In genomic region chr11:61104963-61105362, GRCh38 we compare ENCODE assay signal across 30 cellular contexts. TPM values are rescaled to one million over a fixed set of nuclear protein-coding genes. Genes with fewer than 3 reads are reported as not detected.
DNase-seq lines count a peak whose midpoint lies in the region; ATAC-seq and TF ChIP-seq lines count a peak whose summit lies in the region.
"Had no signal": no experiment of that assay in that cellular context is flagged by ENCODE, and none has a peak within 500 bp of the region (broad histone marks: within the 10 kb centered on the region; RNA-seq: fewer than 3 reads in every experiment).

No MANE protein-coding gene starts in this region.

- no peak for ATAC-seq in CD4-positive, alpha-beta T cell (ENCODE audit: poor library complexity)
- ATAC-seq: lower lobe of right lung; right cardiac atrium; stimulated activated naive B cell treated with anti-CD40 and anti-IgM and Interleukin-4, amounts not matched to agents 10 μg/mL and 1 μg/mL and 100 μg/mL, for 72 hours; T-helper 17 cell had no signal

- H2AFZ ChIP-seq in osteoblast (ENCODE audit: low read length) = no peak overlapping the region

- H3K27me3 ChIP-seq in CD4-positive, alpha-beta T cell (ENCODE audit: control insufficient read depth, insufficient read depth, low read length) = no peaks in the 10 kb centered on the region
- H3K27me3 ChIP-seq in osteoblast (ENCODE audit: insufficient read depth, low read length) = no peaks in the 10 kb centered on the region
- H3K27me3 ChIP-seq: colonic mucosa, uterus had no signal

- H3K4me1 Mint-ChIP-seq in activated CD4-positive, alpha-beta T cell treated with anti-CD3 and anti-CD28 coated beads, Interleukin-2, amount 10 ng/mL, durations not matched to agents 24 days and 14 days = peaks cover 54% of the 10 kb centered on the region
- H3K4me1 Mint-ChIP-seq in CD4-positive, alpha-beta T cell (ENCODE audit: low read depth) = peaks cover 65% of the 10 kb centered on the region
- peaks cover 61% of the 10 kb centered on the region for H3K4me1 Mint-ChIP-seq in activated naive CD8-positive, alpha-beta T cell (ENCODE audit: low read depth)
- H3K4me1 Mint-ChIP-seq: neural crest cell had no signal

- no peak overlapping the region for H3K4me3 Mint-ChIP-seq in activated CD4-positive, alpha-beta T cell treated with anti-CD3 and anti-CD28 coated beads, Interleukin-2, amount 10 ng/mL, durations not matched to agents 24 days and 14 days
- no peak overlapping the region for H3K4me3 Mint-ChIP-seq in CD4-positive, alpha-beta T cell
- H3K4me3 Mint-ChIP-seq in activated naive CD8-positive, alpha-beta T cell = peak overlapping the region; percentile 64
- H3K4me3 Mint-ChIP-seq: neural crest cell, T-helper 17 cell had no signal

- no peak for DNase-seq in activated CD4-positive, alpha-beta T cell treated with anti-CD3 and anti-CD28 coated beads, Interleukin-2, amount 10 ng/mL, durations not matched to agents 24 days and 14 days
- DNase-seq in activated CD4-positive, alpha-beta T cell treated with anti-CD3 and anti-CD28 coated beads, Interleukin-2, amount 50 U/mL, for 4 hours = no peak
- DNase-seq in CD4-positive, alpha-beta T cell = no peak
- peak; percentile 32 for DNase-seq in osteoblast (ENCODE audit: insufficient read length, low spot score, missing footprints)
- DNase-seq in COLO668 (lab: John Stamatoyannopoulos, UW; ENCODE audit: unreplicated experiment) = no peak
- no peak for DNase-seq in NCI-H1417 treated with DMSO at 0.1 percent for 48 hours (lab: John Stamatoyannopoulos, UW)
- no peak for DNase-seq in EL
- DNase-seq: activated CD4-positive, alpha-beta T cell treated with anti-CD3 and anti-CD28 coated beads for 4 hours; activated naive CD4-positive, alpha-beta T cell; anterior cingulate cortex; colonic mucosa; GDM1; head of caudate nucleus; IMR-90; lower lobe of right lung; NCI-H1694; NCI-H446 treated with DMSO at 0.1 percent for 48 hours; OCI-M1; right cardiac atrium; stimulated activated CD4-positive, alpha-beta T cell treated with anti-CD3 and anti-CD28 coated beads, Interleukin-12 subunit alpha, Interleukin-12 subunit beta, amount 100 ng/mL, for 4 hours; stimulated activated CD4-positive, alpha-beta T cell treated with anti-CD3 and anti-CD28 coated beads, Interleukin-4, amount 100 ng/mL, for 4 hours; stimulated activated naive B cell treated with anti-CD40 and anti-IgM and Interleukin-4, amounts not matched to agents 10 μg/mL and 1 μg/mL and 100 μg/mL, for 72 hours; T-helper 17 cell; uterus had no signal

- H4K20me1 ChIP-seq in osteoblast (ENCODE audit: insufficient read depth, low read length) = no peaks in the 10 kb centered on the region

- no peaks in the 10 kb centered on the region for H3K9me3 ChIP-seq in CD4-positive, alpha-beta T cell (ENCODE audit: control insufficient read depth, low read length)
- no peaks in the 10 kb centered on the region for H3K9me3 ChIP-seq in osteoblast (ENCODE audit: low read depth, low read length)
- H3K9me3 ChIP-seq: colonic mucosa, lower lobe of right lung, uterus had no signal

- H3K79me2 ChIP-seq in osteoblast (ENCODE audit: insufficient read depth, low read length) = no peaks in the 10 kb centered on the region

- POLR2A ChIA-PET in CD4-positive, alpha-beta T cell (lab: Charles Lee) = interaction anchor here (0.8 to 2.9 kb wide), 17 partner anchors 8 to 128 kb away, joined by 3 to 16 read pairs (median 4); no protein-coding TSS in a partner anchor

- no peak overlapping the region for H3K4me3 ChIP-seq in osteoblast (ENCODE audit: insufficient read depth, low read length)
- H3K4me3 ChIP-seq: colonic mucosa, lower lobe of right lung, SK-N-MC, uterus had no signal

- no peak overlapping the region for H3K4me2 ChIP-seq in osteoblast (ENCODE audit: insufficient read depth, low read length)

- CTCF ChIA-PET in CD4-positive, alpha-beta T cell (lab: Charles Lee) = interaction anchor here (1.1 to 1.8 kb wide), 2 partner anchors 9 to 24 kb away, joined by 3 to 4 read pairs; no protein-coding TSS in a partner anchor

- H3K4me1 ChIP-seq in osteoblast (ENCODE audit: insufficient read depth, low read length) = no peaks in the 10 kb centered on the region
- H3K4me1 ChIP-seq: colonic mucosa, lower lobe of right lung, uterus had no signal

- peaks cover 4% of the 10 kb centered on the region for H3K9me3 Mint-ChIP-seq in activated CD4-positive, alpha-beta T cell treated with anti-CD3 and anti-CD28 coated beads, Interleukin-2, amount 10 ng/mL, durations not matched to agents 24 days and 14 days
- H3K9me3 Mint-ChIP-seq in CD4-positive, alpha-beta T cell = no peaks in the 10 kb centered on the region
- no peaks in the 10 kb centered on the region for H3K9me3 Mint-ChIP-seq in activated naive CD8-positive, alpha-beta T cell (ENCODE audit: low read depth)
- H3K9me3 Mint-ChIP-seq: neural crest cell; stimulated activated naive B cell treated with anti-CD40 and anti-IgM and Interleukin-4, amounts not matched to agents 10 μg/mL and 1 μg/mL and 100 μg/mL, for 72 hours had no signal

- H3K36me3 Mint-ChIP-seq in activated CD4-positive, alpha-beta T cell treated with anti-CD3 and anti-CD28 coated beads, Interleukin-2, amount 10 ng/mL, durations not matched to agents 24 days and 14 days (ENCODE audit: low read depth) = peaks cover 64% of the 10 kb centered on the region
- peaks cover 64% of the 10 kb centered on the region for H3K36me3 Mint-ChIP-seq in CD4-positive, alpha-beta T cell (ENCODE audit: low read depth)
- peaks cover 17% of the 10 kb centered on the region for H3K36me3 Mint-ChIP-seq in activated naive CD8-positive, alpha-beta T cell
- H3K36me3 Mint-ChIP-seq: stimulated activated naive B cell treated with anti-CD40 and anti-IgM and Interleukin-4, amounts not matched to agents 10 μg/mL and 1 μg/mL and 100 μg/mL, for 72 hours had no signal

- intact Hi-C loops in activated CD4-positive, alpha-beta T cell treated with anti-CD3 and anti-CD28 coated beads, Interleukin-2, amount 10 ng/mL, durations not matched to agents 24 days and 14 days (cut with micrococcal nuclease) = loop anchor here (1.0 kb wide), 1 partner anchor 44 kb away; no protein-coding TSS in a partner anchor
- intact Hi-C loops in CD4-positive, alpha-beta T cell (cut with DNase I, micrococcal nuclease) = loop anchor here in 1 of 2 experiments (2.0 kb wide), 1 partner anchor 14 kb away; no protein-coding TSS in a partner anchor

- H3K27me3 Mint-ChIP-seq in activated CD4-positive, alpha-beta T cell treated with anti-CD3 and anti-CD28 coated beads, Interleukin-2, amount 10 ng/mL, durations not matched to agents 24 days and 14 days = no peaks in the 10 kb centered on the region
- H3K27me3 Mint-ChIP-seq in CD4-positive, alpha-beta T cell = no peaks in the 10 kb centered on the region
- H3K27me3 Mint-ChIP-seq in activated naive CD8-positive, alpha-beta T cell = no peaks in the 10 kb centered on the region
- H3K27me3 Mint-ChIP-seq: stimulated activated naive B cell treated with anti-CD40 and anti-IgM and Interleukin-4, amounts not matched to agents 10 μg/mL and 1 μg/mL and 100 μg/mL, for 72 hours; T-helper 17 cell had no signal

- no peak for TF ChIP-seq CTCF in CD4-positive, alpha-beta T cell (IDR thresholded peaks at IDR 0.05)
- no peak for TF ChIP-seq CTCF in osteoblast (IDR thresholded peaks at IDR 0.05; ENCODE audit: extremely low read depth, low read depth, low read length)

- no peaks in the 10 kb centered on the region for H3K36me3 ChIP-seq in osteoblast (ENCODE audit: insufficient read depth, low read length)
- H3K36me3 ChIP-seq: colonic mucosa, lower lobe of right lung, uterus had no signal

- peak overlapping the region; percentile 96 for H3K27ac ChIP-seq in CD4-positive, alpha-beta T cell (ENCODE audit: low read depth, low read length)
- no peak overlapping the region for H3K27ac ChIP-seq in osteoblast (ENCODE audit: low read depth, low read length)
- H3K27ac ChIP-seq: colonic mucosa, lower lobe of right lung, SK-N-MC, uterus had no signal

- peak overlapping the region; percentile 73 for H3K27ac Mint-ChIP-seq in activated CD4-positive, alpha-beta T cell treated with anti-CD3 and anti-CD28 coated beads, Interleukin-2, amount 10 ng/mL, durations not matched to agents 24 days and 14 days
- no peak overlapping the region for H3K27ac Mint-ChIP-seq in CD4-positive, alpha-beta T cell
- H3K27ac Mint-ChIP-seq in activated naive CD8-positive, alpha-beta T cell = peak overlapping the region; percentile 98
- H3K27ac Mint-ChIP-seq: T-helper 17 cell had no signal

RNA-seq across cellular contexts. Expression of gene CD5, which starts 2.7 kb away (rescaled TPM):
- 368 and 385 TPM in 2 replicates for total RNA-seq in activated CD4-positive, alpha-beta T cell treated with anti-CD3 and anti-CD28 coated beads, Interleukin-2, amount 10 ng/mL, durations not matched to agents 24 days and 14 days
- total RNA-seq in CD4-positive, alpha-beta T cell = 100 to 1,000 TPM; 421 to 423 TPM
- not detected in 2 replicates for total RNA-seq in osteoblast
- total RNA-seq: fibroblast of villous mesenchyme, H1, IMR-90, neural crest cell, temporal lobe had no signal

RNA-seq across cellular contexts. Expression of gene VPS37C, which starts 56.3 kb away (rescaled TPM):
- total RNA-seq in activated CD4-positive, alpha-beta T cell treated with anti-CD3 and anti-CD28 coated beads, Interleukin-2, amount 10 ng/mL, durations not matched to agents 24 days and 14 days = 13.3 and 13.7 TPM in 2 replicates
- total RNA-seq in CD4-positive, alpha-beta T cell = 1 to 10 TPM; 1.8 to 2.0 TPM
- 16.8 and 19.2 TPM in 2 replicates for total RNA-seq in osteoblast

Comparison
In these comparisons a context has a peak if more than half of its experiments do, and no peak if none do; other contexts are left out.
1. RNA of gene CD5, which starts 2.7 kb away (total RNA-seq): 421 to 423 TPM in CD4-positive, alpha-beta T cell and 368 to 385 TPM in activated CD4-positive, alpha-beta T cell treated with anti-CD3 and anti-CD28 coated beads, Interleukin-2, amount 10 ng/mL, durations not matched to agents 24 days and 14 days; not detected in osteoblast; every median in the first group is over 100 times any median in the second.